ENCODE assay signal across 19 cellular contexts in genomic region chr2:174656671-174657171, GRCh38.
"Had no signal": no experiment of that assay in that cellular context is flagged by ENCODE, and none has a peak within 500 bp of the region (broad histone marks: within the 10 kb centered on the region; RNA-seq: fewer than 3 reads in every experiment).

No MANE protein-coding gene starts in this region.

- FAIRE-seq: bronchial epithelial cell, colon, endothelial cell of umbilical vein, islet of Langerhans, pancreas had no signal

- H3K36me3 ChIP-seq: ascending aorta, heart left ventricle, pancreas, right atrium auricular region, uterus had no signal

- H3K4me1 ChIP-seq: pancreas, right atrium auricular region, uterus had no signal

- H3K9me3 ChIP-seq: ascending aorta, pancreas, uterus had no signal

- H3K4me3 ChIP-seq: ascending aorta, heart left ventricle, pancreas, right atrium auricular region, skin epidermis, uterus had no signal

- DNase-seq: activated CD4-positive, alpha-beta T cell treated with anti-CD3 and anti-CD28 coated beads for 1 hour; activated CD4-positive, alpha-beta T cell treated with anti-CD3 and anti-CD28 coated beads, Interleukin-2, amount 50 U/mL, for 48 hours; activated gamma-delta T cell treated with Interleukin-2 at 50 U/mL for 16 hours; activated T-cell treated with anti-CD3 and anti-CD28 coated beads, Interleukin-2, amount 50 U/mL, for 4 hours; foreskin melanocyte; heart left ventricle; pancreas; stimulated activated CD4-positive, alpha-beta T cell treated with anti-CD3 and anti-CD28 coated beads, Interleukin-4, amount 100 ng/mL, for 4 hours; uterus had no signal

- H3K27me3 ChIP-seq: ascending aorta, heart left ventricle, pancreas, right atrium auricular region, uterus had no signal

- ATAC-seq: activated T-cell treated with anti-CD3 and anti-CD28 coated beads, Interleukin-2, amount 50 U/mL, for 4 hours; heart left ventricle; left lobe of liver; pancreas had no signal

- H3K27ac Mint-ChIP-seq: T-helper 2 cell treated with Interferon-gamma antibody and Interleukin-4, amounts not matched to agents 5 μg/mL and 100 μg/mL, for 36 hours had no signal

- H3K27ac ChIP-seq: heart left ventricle, pancreas, right atrium auricular region, skin epidermis, uterus had no signal

- H3K4me3 Mint-ChIP-seq: activated T-cell treated with anti-CD3 and anti-CD28 coated beads, Interleukin-2, amount 50 U/mL, for 4 hours; neural crest cell; T-helper 2 cell treated with Interferon-gamma antibody and Interleukin-4, amounts not matched to agents 5 μg/mL and 100 μg/mL, for 36 hours had no signal

- H3K4me1 Mint-ChIP-seq: neural crest cell had no signal
